25 cellular contexts compared by ENCODE assay signal in genomic region chr12:125871811-125872594, GRCh38.
DNase-seq lines count a peak whose midpoint lies in the region; ATAC-seq, FAIRE-seq and TF ChIP-seq lines count a peak whose summit lies in the region.
"Had no signal": no experiment of that assay in that cellular context is flagged by ENCODE, and none has a peak within 500 bp of the region (broad histone marks: within the 10 kb centered on the region; RNA-seq: fewer than 3 reads in every experiment).

No MANE protein-coding gene starts in this region.

- H3K27ac ChIP-seq in esophagus muscularis mucosa (replicated peaks in 1 of 4) (no peak overlapping the region), heart left ventricle (peak overlapping the region in 9 of 12 donors; percentile 31 to 74 (median 55)), left ventricle myocardium inferior (replicated peaks) (peak overlapping the region; percentile 74), right cardiac atrium (ENCODE audit: low read length) (peak overlapping the region; percentile 75), kidney (ENCODE audit: low read depth in 2 of 2, low read length in 2 of 2) (no peak overlapping the region)
- H3K27ac ChIP-seq: A549; BLaER1 treated with 17β-estradiol and CSF1 and Interleukin-3, amounts not matched to agents 10 nM and 100 nM had no signal

- FAIRE-seq in kidney (lab: Jason Lieb, UNC), result no peak
- FAIRE-seq: A549, D721Med, GM12878, GM19239 had no signal

- no peak overlapping the region for H3K9ac ChIP-seq in kidney (ENCODE audit: low read length in 2 of 2)
- H3K9ac ChIP-seq: BLaER1 treated with 17β-estradiol and CSF1 and Interleukin-3, amounts not matched to agents 10 nM and 100 nM had no signal

- DNase-seq in esophagus muscularis mucosa (ENCODE audit: extremely low spot score) (peak; percentile 89), heart left ventricle (peak in 4 of 5 donors; percentile 41 to 75 (median 63)), left ventricle myocardium inferior (peak; percentile 33), right cardiac atrium (peak; percentile 27 to 62 (median 57)), kidney (no peak), hepatic stellate cell (ENCODE audit: low spot score) (no peak)
- DNase-seq: 8988T; ACHN; AML-193; BE2C; CD4-positive, alpha-beta T cell; CD8-positive, alpha-beta memory T cell; DMS 273 treated with DMSO at 0.1 percent for 48 hours; DMS79; EL; GDM1; H9 had no signal

- H3K9me3 ChIP-seq in esophagus muscularis mucosa (no peaks in the 10 kb centered on the region), heart left ventricle (peaks cover 0 to 5% (median 0%) of the 10 kb centered on the region in 12 donors), left ventricle myocardium inferior (replicated peaks) (peaks cover 7% of the 10 kb centered on the region), right cardiac atrium (ENCODE audit: control insufficient read depth, low read length) (no peaks in the 10 kb centered on the region), kidney (ENCODE audit: control insufficient read depth in 1 of 2, low read length in 2 of 2) (no peaks in the 10 kb centered on the region)
- H3K9me3 ChIP-seq: A549; BE2C; BLaER1 treated with 17β-estradiol and CSF1 and Interleukin-3, amounts not matched to agents 10 nM and 100 nM had no signal

- peak; percentile 96 to 98 (median 98) for ATAC-seq in heart left ventricle
- ATAC-seq in right cardiac atrium, result peak; percentile 92 to 95
- no peak for ATAC-seq in GM19324 (IDR thresholded peaks at IDR 0.05; ENCODE audit: low FRiP score, unreplicated experiment)
- ATAC-seq: A549, GM12878, GM23338, HCT116 had no signal

- no peaks in the 10 kb centered on the region for H3K27me3 ChIP-seq in esophagus muscularis mucosa
- H3K27me3 ChIP-seq in heart left ventricle, result no peaks in the 10 kb centered on the region
- no peaks in the 10 kb centered on the region for H3K27me3 ChIP-seq in left ventricle myocardium inferior (ENCODE audit: low read depth)
- no peaks in the 10 kb centered on the region for H3K27me3 ChIP-seq in right cardiac atrium (ENCODE audit: control insufficient read depth, insufficient read depth)
- H3K27me3 ChIP-seq: BE2C; BLaER1 treated with 17β-estradiol and CSF1 and Interleukin-3, amounts not matched to agents 10 nM and 100 nM had no signal

- H3K4me1 ChIP-seq in esophagus muscularis mucosa (peaks cover 0 to 3% (median 0%) of the 10 kb centered on the region in 4 donors), heart left ventricle (peaks cover 0 to 6% (median 0%) of the 10 kb centered on the region in 12 donors), left ventricle myocardium inferior (peaks cover 6% of the 10 kb centered on the region), right cardiac atrium (ENCODE audit: control insufficient read depth, insufficient read depth, low read length) (no peaks in the 10 kb centered on the region), kidney (ENCODE audit: control insufficient read depth in 1 of 2, insufficient read depth in 1 of 2, low read depth in 1 of 2, low read length in 2 of 2) (no peaks in the 10 kb centered on the region)
- H3K4me1 ChIP-seq: A549, BE2C had no signal

- H3K36me3 ChIP-seq in esophagus muscularis mucosa, result no peaks in the 10 kb centered on the region
- H3K36me3 ChIP-seq in heart left ventricle, result no peaks in the 10 kb centered on the region
- H3K36me3 ChIP-seq in left ventricle myocardium inferior, result no peaks in the 10 kb centered on the region
- H3K36me3 ChIP-seq in kidney (ENCODE audit: control insufficient read depth in 1 of 2, insufficient read depth in 2 of 2, low read length in 2 of 2), result no peaks in the 10 kb centered on the region
- H3K36me3 ChIP-seq: BE2C; BLaER1 treated with 17β-estradiol and CSF1 and Interleukin-3, amounts not matched to agents 10 nM and 100 nM had no signal

- no peak for TF ChIP-seq EP300 in esophagus muscularis mucosa (IDR thresholded peaks at IDR 0.05)

- 93% methylated on average over 9 of the region's 9 CpGs for WGBS in esophagus muscularis mucosa
- WGBS in heart left ventricle, 4 donors, result 64 to 73% (median 69%) methylated on average over 9 of the region's 9 CpGs
- WGBS in right cardiac atrium, result 72% methylated on average over 9 of the region's 9 CpGs

- TF ChIP-seq CTCF in esophagus muscularis mucosa (IDR thresholded peaks at IDR 0.05) (no peak), heart left ventricle (IDR thresholded peaks at IDR 0.05) (no peak), left ventricle myocardium inferior (IDR thresholded peaks at IDR 0.05; ENCODE audit: borderline replicate concordance) (no peak), kidney (IDR thresholded peaks at IDR 0.05; ENCODE audit: borderline replicate concordance, extremely low read depth, insufficient read depth) (no peak)

- intact Hi-C loops in esophagus muscularis mucosa (cut with DNase I) (no loop called here), heart left ventricle (cut with DNase I) (no loop called here), left ventricle myocardium inferior (cut with micrococcal nuclease) (no loop called here), right cardiac atrium (cut with DNase I) (no loop called here), kidney (cut with DNase I) (no loop called here)

- H3K4me3 ChIP-seq in esophagus muscularis mucosa (no peak overlapping the region), heart left ventricle (no peak overlapping the region), left ventricle myocardium inferior (no peak overlapping the region), right cardiac atrium (ENCODE audit: low read length) (no peak overlapping the region), kidney (ENCODE audit: low read length in 2 of 2) (no peak overlapping the region)
- H3K4me3 ChIP-seq: A549; BLaER1 treated with 17β-estradiol and CSF1 and Interleukin-3, amounts not matched to agents 10 nM and 100 nM; GM12878; GM23338 had no signal

- no peak for TF ChIP-seq POLR2A in esophagus muscularis mucosa (IDR thresholded peaks at IDR 0.05; ENCODE audit: low read depth)
- no peak for TF ChIP-seq POLR2A in heart left ventricle (IDR thresholded peaks at IDR 0.05)

Comparison
In these comparisons a context has a peak if more than half of its experiments do, and no peak if none do; other contexts are left out.
1. DNase-seq: peak in esophagus muscularis mucosa (single experiment), heart left ventricle (4 of 5), left ventricle myocardium inferior (single experiment) and right cardiac atrium (3 of 3); none in kidney (single experiment) and hepatic stellate cell (single experiment).
2. H3K27ac ChIP-seq: peak in heart left ventricle (9 of 12), left ventricle myocardium inferior (single experiment) and right cardiac atrium (single experiment); none in esophagus muscularis mucosa (0 of 4) and kidney (0 of 2).